25 cellular contexts compared by ENCODE assay signal in the genomic region with DNA sequence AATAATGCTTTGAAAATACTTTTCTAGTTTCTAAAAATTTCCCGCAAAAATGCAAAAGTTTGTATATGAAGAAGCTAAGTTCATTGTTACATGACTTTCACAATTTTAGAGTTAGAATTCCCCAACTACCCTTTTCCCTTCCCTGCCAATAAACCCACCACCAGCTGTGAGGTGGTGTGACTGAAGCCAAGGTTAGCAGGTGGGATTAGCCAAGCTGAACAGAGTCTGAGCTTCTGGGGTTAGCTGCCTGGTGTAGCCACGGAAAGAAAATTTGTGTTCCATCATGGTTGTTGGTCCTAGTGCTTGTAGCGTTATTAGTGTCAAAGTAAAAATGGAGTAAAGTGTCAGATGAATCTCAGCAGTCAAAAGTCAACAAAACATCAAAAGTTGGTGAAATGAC.
"Had no signal": no experiment of that assay in that cellular context is flagged by ENCODE, and none has a peak within 500 bp of the region (broad histone marks: within the 10 kb centered on the region; RNA-seq: fewer than 3 reads in every experiment).

No MANE protein-coding gene starts in this region.

- DNase-seq: activated CD4-positive, alpha-beta memory T cell treated with anti-CD3 and anti-CD28 coated beads, Interleukin-2, amount 10 ng/mL, durations not matched to agents 7 days and 5 days; activated CD4-positive, alpha-beta T cell treated with anti-CD3 and anti-CD28 coated beads for 1 hour; activated CD4-positive, alpha-beta T cell treated with anti-CD3 and anti-CD28 coated beads, Interleukin-2, amount 10 ng/mL, durations not matched to agents 7 days and 5 days; activated CD8-positive, alpha-beta memory T cell treated with anti-CD3 and anti-CD28 coated beads, Interleukin-2, amount 50 U/mL, for 48 hours; activated gamma-delta T cell; activated naive CD4-positive, alpha-beta T cell treated with anti-CD3 and anti-CD28 coated beads, Interleukin-2, amount 10 ng/mL, durations not matched to agents 7 days and 5 days; activated naive CD8-positive, alpha-beta T cell treated with anti-CD3 and anti-CD28 coated beads, Interleukin-2, amount 10 ng/mL, durations not matched to agents 7 days and 5 days; activated T-cell treated with anti-CD3 and anti-CD28 coated beads, Interleukin-2, amount 50 U/mL, for 24 hours; brain microvascular endothelial cell; dorsolateral prefrontal cortex; effector memory CD4-positive, alpha-beta T cell; gastrocnemius medialis; glutamatergic neuron; left ventricle myocardium superior; mucosa of descending colon; ovary; retina; stimulated activated CD4-positive, alpha-beta T cell treated with anti-CD3 and anti-CD28 coated beads, Interleukin-12 subunit alpha, Interleukin-12 subunit beta, amount 100 ng/mL, for 4 hours; stimulated activated CD4-positive, alpha-beta T cell treated with anti-CD3 and anti-CD28 coated beads, Interleukin-4, amount 100 ng/mL, for 1 hour; stimulated activated naive CD8-positive, alpha-beta T cell treated with anti-CD3 and anti-CD28 coated beads, Interleukin-15, Interleukin-2, amounts not matched to agents 100 U/mL and 50 U/mL, for 24 hours; T-helper 9 cell; testis; trophoblast cell had no signal

- ATAC-seq: gastrocnemius medialis; left ventricle myocardium superior; mucosa of descending colon; sciatic nerve; stimulated activated naive CD8-positive, alpha-beta T cell treated with anti-CD3 and anti-CD28 coated beads, Interleukin-15, Interleukin-2, amounts not matched to agents 100 U/mL and 50 U/mL, for 24 hours; WTC11 had no signal
